In genomic region chr1:21295059-21295401, GRCh38 we compare ENCODE assay signal across 8 cellular contexts. TPM values are rescaled to one million over a fixed set of nuclear protein-coding genes. Genes with fewer than 3 reads are reported as not detected.
DNase-seq lines count a peak whose midpoint lies in the region; FAIRE-seq and TF ChIP-seq lines count a peak whose summit lies in the region.

No MANE protein-coding gene starts in this region.

- H3K9me3 ChIP-seq in keratinocyte (ENCODE audit: control insufficient read depth, low read depth, low read length) = no peaks in the 10 kb centered on the region
- no peaks in the 10 kb centered on the region for H3K9me3 ChIP-seq in tibial artery

- no peak overlapping the region for H3K27ac ChIP-seq in keratinocyte (ENCODE audit: control insufficient read depth, insufficient read depth, low read length)
- H3K27ac ChIP-seq in tibial artery = peak overlapping the region; percentile 39 to 42

- H3K4me1 ChIP-seq in keratinocyte (ENCODE audit: control insufficient read depth, extremely low read depth, insufficient read depth, low read length) (peaks cover 29% of the 10 kb centered on the region), tibial artery (peaks cover 0 to 95% (median 66%) of the 10 kb centered on the region in 4 donors)

- H3K27me3 ChIP-seq in keratinocyte (ENCODE audit: control insufficient read depth, extremely low read depth, insufficient read depth, low read length) (no peaks in the 10 kb centered on the region), tibial artery (no peaks in the 10 kb centered on the region)

- peak overlapping the region; percentile 6 for H3K4me2 ChIP-seq in keratinocyte (ENCODE audit: control insufficient read depth, extremely low read depth, insufficient read depth, low read depth, low read length)

- H3K9me1 ChIP-seq in keratinocyte (ENCODE audit: control insufficient read depth, extremely low read depth, insufficient read depth, low read length) = peaks cover 4% of the 10 kb centered on the region

- FAIRE-seq in keratinocyte (lab: Jason Lieb, UNC) = no peak
- FAIRE-seq in urothelium cell line (lab: Jason Lieb, UNC) = no peak

- dilution Hi-C loops in keratinocyte (cut with MboI; ENCODE audit: extremely low pct_ligation_motif_present, low sequenced_read_pairs) = no loop called here

- peak; percentile 65 for DNase-seq in activated naive CD4-positive, alpha-beta T cell treated with Interleukin-2 at 50 U/mL for 16 hours
- no peak for DNase-seq in activated naive CD4-positive, alpha-beta T cell (lab: John Stamatoyannopoulos, UW)
- peak; percentile 45 for DNase-seq in activated CD4-positive, alpha-beta T cell treated with anti-CD3 and anti-CD28 coated beads, Interleukin-2, amount 50 U/mL, for 1 hour
- DNase-seq in keratinocyte (ENCODE audit: low read depth, low spot score) (no peak), tibial artery (no peak), middle frontal gyrus (ENCODE audit: extremely low spot score, low spot score) (no peak), urothelium cell line (ENCODE audit: low spot score) (no peak), ACHN (no peak)

- no peaks in the 10 kb centered on the region for H3K36me3 ChIP-seq in keratinocyte (ENCODE audit: control insufficient read depth in 2 of 2, extremely low read depth in 1 of 2, insufficient read depth in 2 of 2, low read length in 2 of 2)
- no peaks in the 10 kb centered on the region for H3K36me3 ChIP-seq in tibial artery

- H3K9ac ChIP-seq in keratinocyte (ENCODE audit: control insufficient read depth, extremely low read depth, insufficient read depth, low read length) = no peak overlapping the region

- H3K79me2 ChIP-seq in keratinocyte (ENCODE audit: control insufficient read depth, insufficient read depth, low read length) = no peaks in the 10 kb centered on the region

- in situ Hi-C loops in ACHN (cut with HindIII; ENCODE audit: low pct_ligation_motif_present, low pct_unique_long_range_greater_than_20kb, low sequenced_read_pairs) = no loop called here

- H3K4me3 ChIP-seq in keratinocyte (ENCODE audit: control insufficient read depth in 2 of 3, extremely low read depth in 1 of 3, insufficient read depth in 2 of 3, low read depth in 1 of 3, low read length in 3 of 3) (no peak overlapping the region), tibial artery (no peak overlapping the region)

- H4K20me1 ChIP-seq in keratinocyte (ENCODE audit: control insufficient read depth, extremely low read depth, insufficient read depth, low read length) = no peaks in the 10 kb centered on the region

- TF ChIP-seq CTCF in keratinocyte (optimal IDR thresholded peaks at IDR 0.05 in 1 of 3, IDR thresholded peaks at IDR 0.05 in 1 of 3, conservative IDR thresholded peaks at IDR 0.05 in 1 of 3; ENCODE audit: extremely low read depth in 1 of 3, insufficient read depth in 2 of 3, low read length in 3 of 3) (no peak), tibial artery (IDR thresholded peaks at IDR 0.05) (no peak)

- intact Hi-C loops in tibial artery (cut with DNase I; ENCODE audit: low total_unique reads) = no loop called here

- no peak overlapping the region for H2AFZ ChIP-seq in keratinocyte (ENCODE audit: control insufficient read depth, low read length)

RNA-seq across cellular contexts. Expression of gene ECE1, which starts 4.8 kb away (rescaled TPM):
- polyA plus RNA-seq in keratinocyte = 30.9 to 59.1 TPM (median 55.5 TPM) in 3 replicates
- polyA plus RNA-seq in keratinocyte (2011; ENCODE audit: low read depth) = 25.1 TPM
- 27.2 and 30.0 TPM in 2 replicates for polyA plus RNA-seq in keratinocyte (2011; cell fraction: cytosol; rRNA removed)
- 101 and 110 TPM in 2 replicates for polyA plus RNA-seq in keratinocyte (2011; cell fraction: nucleus; rRNA removed)
- 28.3 and 58.7 TPM in 2 replicates for polyA plus RNA-seq in keratinocyte (2012; ENCODE audit: low replicate concordance)
- 30.9 to 124 TPM (median 45.5 TPM) in 3 replicates for polyA minus RNA-seq in keratinocyte
- polyA minus RNA-seq in keratinocyte (2011; cell fraction: cytosol; rRNA and poly(A)+ RNA removed) = 38.0 TPM
- 86.6 and 113 TPM in 2 replicates for polyA minus RNA-seq in keratinocyte (2011; cell fraction: nucleus; rRNA and poly(A)+ RNA removed)

Comparison
In these comparisons a context has a peak if more than half of its experiments do, and no peak if none do; other contexts are left out.
1. DNase-seq: peak in activated naive CD4-positive, alpha-beta T cell treated with Interleukin-2 at 50 U/mL for 16 hours (single experiment) and activated CD4-positive, alpha-beta T cell treated with anti-CD3 and anti-CD28 coated beads, Interleukin-2, amount 50 U/mL, for 1 hour (single experiment); none in activated naive CD4-positive, alpha-beta T cell (0 of 4), keratinocyte (single experiment), tibial artery (0 of 2), middle frontal gyrus (single experiment), urothelium cell line (single experiment) and ACHN (single experiment).